In genomic region chr3:128787256-128788253, GRCh38 we compare ENCODE assay signal across 8 cellular contexts.
DNase-seq lines count a peak whose midpoint lies in the region; ATAC-seq and TF ChIP-seq lines count a peak whose summit lies in the region.

No MANE protein-coding gene starts in this region.

- peaks cover 67% of the 10 kb centered on the region for H3K4me1 Mint-ChIP-seq in central memory CD8-positive, alpha-beta T cell

- ATAC-seq in RWPE2 (ENCODE audit: low read depth) (peak; percentile 98), HG02870 (IDR thresholded peaks at IDR 0.05; ENCODE audit: unreplicated experiment) (no peak)
- ATAC-seq in central memory CD8-positive, alpha-beta T cell (replicated peaks; ENCODE audit: extremely low read depth, poor library complexity, severe bottlenecking) = peak; percentile 68

- no peaks in the 10 kb centered on the region for H3K9me3 ChIP-seq in RWPE2 (ENCODE audit: severe bottlenecking)
- no peaks in the 10 kb centered on the region for H3K9me3 ChIP-seq in parathyroid adenoma (ENCODE audit: control insufficient read depth, low read length)

- H3K27me3 Mint-ChIP-seq in central memory CD8-positive, alpha-beta T cell = no peaks in the 10 kb centered on the region

- no peaks in the 10 kb centered on the region for H3K9me3 Mint-ChIP-seq in central memory CD8-positive, alpha-beta T cell

- H3K27ac Mint-ChIP-seq in central memory CD8-positive, alpha-beta T cell (ENCODE audit: low read depth) = peak overlapping the region; percentile 85

- H3K27ac ChIP-seq in RWPE2 (ENCODE audit: poor library complexity, severe bottlenecking) (peak overlapping the region; percentile 95), parathyroid adenoma (no peak overlapping the region), coronary artery (no peak overlapping the region)

- no peaks in the 10 kb centered on the region for H3K36me3 ChIP-seq in RWPE2 (ENCODE audit: low read depth)
- H3K36me3 ChIP-seq in parathyroid adenoma (ENCODE audit: control insufficient read depth, insufficient read depth, low read length) = no peaks in the 10 kb centered on the region

- H2AFZ ChIP-seq in parathyroid adenoma = no peak overlapping the region

- peaks cover 38% of the 10 kb centered on the region for H3K4me1 ChIP-seq in RWPE2 (ENCODE audit: insufficient read depth, poor library complexity, severe bottlenecking)
- peaks cover 28% of the 10 kb centered on the region for H3K4me1 ChIP-seq in parathyroid adenoma

- H3K27me3 ChIP-seq in RWPE2 (ENCODE audit: insufficient read depth, poor library complexity, severe bottlenecking) (no peaks in the 10 kb centered on the region), parathyroid adenoma (ENCODE audit: control insufficient read depth, insufficient read depth, low read length) (no peaks in the 10 kb centered on the region)

- H3K79me2 ChIP-seq in parathyroid adenoma = peaks cover 53% of the 10 kb centered on the region

- H3K4me2 ChIP-seq in parathyroid adenoma (ENCODE audit: low read length) = no peak overlapping the region

- H3K4me3 ChIP-seq in HFF-Myc (replicated peaks; ENCODE audit: low read depth, low read length) (no peak overlapping the region), RWPE2 (ENCODE audit: severe bottlenecking) (no peak overlapping the region), parathyroid adenoma (ENCODE audit: low read depth, low read length) (no peak overlapping the region), coronary artery (no peak overlapping the region)

- no peaks in the 10 kb centered on the region for H3K36me3 Mint-ChIP-seq in central memory CD8-positive, alpha-beta T cell (ENCODE audit: insufficient read depth)

- no peak overlapping the region for H3K9ac ChIP-seq in parathyroid adenoma

- H3K4me3 Mint-ChIP-seq in central memory CD8-positive, alpha-beta T cell = peak overlapping the region; percentile 79

- peak; percentile 57 for DNase-seq in DMS53 (lab: John Stamatoyannopoulos, UW)
- no peak for DNase-seq in HFF-Myc (ENCODE audit: extremely low read depth, low read depth)
- peak; percentile 77 for DNase-seq in RWPE2 (ENCODE audit: low spot score)
- no peak for DNase-seq in central memory CD8-positive, alpha-beta T cell (ENCODE audit: low spot score in 2 of 2)
- no peak for DNase-seq in coronary artery (ENCODE audit: low spot score)
- DNase-seq in NCI-H748 (lab: John Stamatoyannopoulos, UW; ENCODE audit: unreplicated experiment) = no peak

- TF ChIP-seq CTCF in HFF-Myc (IDR thresholded peaks at IDR 0.05; ENCODE audit: low read depth, low read length, missing control alignments) (peak; percentile 35), RWPE2 (IDR thresholded peaks at IDR 0.05; ENCODE audit: poor library complexity, severe bottlenecking) (peak; percentile 9), parathyroid adenoma (IDR thresholded peaks at IDR 0.05) (peak; percentile 55), coronary artery (IDR thresholded peaks at IDR 0.05) (no peak)

Comparison
In these comparisons a context has a peak if more than half of its experiments do, and no peak if none do; other contexts are left out.
1. DNase-seq: peak in DMS53 (single experiment) and RWPE2 (single experiment); none in HFF-Myc (single experiment), central memory CD8-positive, alpha-beta T cell (0 of 2), coronary artery (single experiment) and NCI-H748 (single experiment).